15 cellular contexts compared by ENCODE assay signal in genomic region chr5:20109326-20109725, GRCh38.
DNase-seq lines count a peak whose midpoint lies in the region; FAIRE-seq and TF ChIP-seq lines count a peak whose summit lies in the region.
"Had no signal": no experiment of that assay in that cellular context is flagged by ENCODE, and none has a peak within 500 bp of the region (broad histone marks: within the 10 kb centered on the region; RNA-seq: fewer than 3 reads in every experiment).

No MANE protein-coding gene starts in this region.

- no peak overlapping the region for H3K4ac ChIP-seq in H1 (replicated peaks; ENCODE audit: insufficient read length, low read depth, low read length)
- no peak overlapping the region for H3K4ac ChIP-seq in mesenchymal stem cell (ENCODE audit: low read depth in 1 of 2, low read length in 2 of 2)

- H2AFZ ChIP-seq in H1 (ENCODE audit: low read length) (peak overlapping the region; percentile 86), mesenchymal stem cell (ENCODE audit: low read depth, low read length) (peak overlapping the region; percentile 63)

- DNase-seq in DMS53 (lab: John Stamatoyannopoulos, UW), result peak; percentile 19
- no peak for DNase-seq in DMS53 treated with DMSO at 0.1 percent for 48 hours (lab: John Stamatoyannopoulos, UW; ENCODE audit: unreplicated experiment)
- no peak for DNase-seq in H1 (ENCODE audit: low read depth in 1 of 2, low spot score in 2 of 2)
- DNase-seq in mesenchymal stem cell, result no peak
- DNase-seq in urothelium cell line (ENCODE audit: low spot score), result no peak
- DNase-seq in HFFc6, result no peak
- DNase-seq in GM19240 (ENCODE audit: insufficient read length, low spot score), result no peak
- no peak for DNase-seq in Peyer's patch
- DNase-seq: CD8-positive, alpha-beta T cell; NCI-H1092; NCI-H1694 treated with DMSO at 0.1 percent for 48 hours; NCI-H446; Right ventricle myocardium superior had no signal

- no peak overlapping the region for H4K5ac ChIP-seq in H1 (ENCODE audit: insufficient read length, low read depth, low read length)

- no peak overlapping the region for H3K56ac ChIP-seq in H1 (replicated peaks; ENCODE audit: insufficient read length, low read depth, low read length)

- 80% methylated on average over 5 of the region's 5 CpGs; no CpG with 5 or more reads in 1 of the 2 experiments for WGBS in H1 (ENCODE audit: extremely low coverage in 1 of 2, insufficient coverage in 1 of 2, insufficient read length in 1 of 2, insufficient replicate concordance in 2 of 2, low coverage in 1 of 2, low lambda C conversion rate in 2 of 2, missing lambda C conversion rate in 1 of 2), 2 experiments
- 80% methylated on average over 5 of the region's 5 CpGs for WGBS in mesenchymal stem cell

- H3K36me3 Mint-ChIP-seq in HFFc6 (ENCODE audit: low read depth), result no peaks in the 10 kb centered on the region
- H3K36me3 Mint-ChIP-seq: CD8-positive, alpha-beta T cell had no signal

- no peak overlapping the region for H3K18ac ChIP-seq in H1 (ENCODE audit: extremely low read depth, low read length)
- no peak overlapping the region for H3K18ac ChIP-seq in mesenchymal stem cell (ENCODE audit: low read depth in 1 of 2, low read length in 2 of 2)

- TF ChIP-seq RAD21 in H1 (IDR thresholded peaks at IDR 0.05 in 1 of 2, conservative IDR thresholded peaks at IDR 0.05 in 1 of 2; ENCODE audit: low read depth in 2 of 2, low read length in 2 of 2), result no peak

- H4K91ac ChIP-seq in H1 (replicated peaks; ENCODE audit: insufficient read length, low read length) (no peak overlapping the region), mesenchymal stem cell (ENCODE audit: low read length) (peak overlapping the region; percentile 50)

- no peak overlapping the region for H2BK20ac ChIP-seq in H1 (ENCODE audit: low read length)

- no peak for TF ChIP-seq EP300 in H1 (IDR thresholded peaks at IDR 0.05; ENCODE audit: borderline replicate concordance in 1 of 2, low read depth in 2 of 2, low read length in 2 of 2)

- POLR2A ChIA-PET in H1 (lab: Charles Lee; ENCODE audit: partially characterized antibody), result no interaction called here

- no peaks in the 10 kb centered on the region for H3K36me3 ChIP-seq in H1 (ENCODE audit: control insufficient read depth in 2 of 4, insufficient read depth in 4 of 4, low read length in 3 of 4)
- no peaks in the 10 kb centered on the region for H3K36me3 ChIP-seq in mesenchymal stem cell (ENCODE audit: control insufficient read depth in 1 of 2, insufficient read depth in 2 of 2, low read depth in 1 of 2, low read length in 2 of 2)
- no peaks in the 10 kb centered on the region for H3K36me3 ChIP-seq in Peyer's patch

- H3K4me3 ChIP-seq in H1 (ENCODE audit: extremely low read depth in 1 of 4, insufficient read depth in 2 of 4, low read depth in 3 of 4, low read length in 4 of 4) (no peak overlapping the region), mesenchymal stem cell (ENCODE audit: insufficient read depth in 1 of 2, low read depth in 1 of 2, low read length in 2 of 2) (no peak overlapping the region), Peyer's patch (no peak overlapping the region)

- no peaks in the 10 kb centered on the region for H3K27me3 ChIP-seq in H1 (replicated peaks in 1 of 4; ENCODE audit: control insufficient read depth in 3 of 4, extremely low read depth in 1 of 4, insufficient read depth in 3 of 4, low read length in 3 of 4)
- H3K27me3 ChIP-seq in mesenchymal stem cell (ENCODE audit: control insufficient read depth in 1 of 2, insufficient read depth in 1 of 2, low read length in 2 of 2), result no peaks in the 10 kb centered on the region
- no peaks in the 10 kb centered on the region for H3K27me3 ChIP-seq in Peyer's patch

- H3K27me3 Mint-ChIP-seq in HFFc6 (ENCODE audit: insufficient read depth), result peaks cover 4% of the 10 kb centered on the region; the same call in 1 of the 2 replicates

- H3K4me1 ChIP-seq in H1 (replicated peaks in 1 of 4; ENCODE audit: control insufficient read depth in 3 of 4, insufficient read depth in 4 of 4, low read length in 3 of 4) (peaks cover 0 to 3% (median 0%) of the 10 kb centered on the region in 4 experiments; a peak in 2 of 7 replicates), mesenchymal stem cell (ENCODE audit: control insufficient read depth, insufficient read depth, low read depth, low read length) (no peaks in the 10 kb centered on the region), Peyer's patch (no peaks in the 10 kb centered on the region)

- H3K14ac ChIP-seq in H1 (ENCODE audit: insufficient read length) (no peak overlapping the region), mesenchymal stem cell (ENCODE audit: low read length in 2 of 2) (no peak overlapping the region)

- H3K23ac ChIP-seq in H1 (ENCODE audit: insufficient read length) (no peak overlapping the region), mesenchymal stem cell (ENCODE audit: low read length in 2 of 2) (no peak overlapping the region)

- no peaks in the 10 kb centered on the region for H4K20me1 ChIP-seq in H1 (replicated peaks in 1 of 2; ENCODE audit: control insufficient read depth in 1 of 2, insufficient read depth in 2 of 2, low read length in 2 of 2)

- H3K9ac ChIP-seq in H1 (replicated peaks in 1 of 4; ENCODE audit: extremely low read depth in 1 of 4, low read depth in 3 of 4, low read length in 3 of 4) (no peak overlapping the region), mesenchymal stem cell (ENCODE audit: low read length) (no peak overlapping the region)

- no peak overlapping the region for H3K27ac ChIP-seq in H1 (ENCODE audit: low read depth, low read length)
- H3K27ac ChIP-seq in mesenchymal stem cell (ENCODE audit: low read length, poor library complexity, severe bottlenecking), result no peak overlapping the region
- H3K27ac ChIP-seq in Peyer's patch, result no peak overlapping the region
- H3K27ac ChIP-seq: 22Rv1 had no signal

- no peaks in the 10 kb centered on the region for H3K79me1 ChIP-seq in H1 (ENCODE audit: low read depth, low read length)
- H3K79me1 ChIP-seq in mesenchymal stem cell (replicated peaks; ENCODE audit: low read length, poor library complexity, severe bottlenecking), result no peaks in the 10 kb centered on the region

- H3K4me1 Mint-ChIP-seq in HFFc6 (ENCODE audit: low read depth), result no peaks in the 10 kb centered on the region

- no peak overlapping the region for H2BK12ac ChIP-seq in H1 (ENCODE audit: low read depth, low read length)
- no peak overlapping the region for H2BK12ac ChIP-seq in mesenchymal stem cell (ENCODE audit: low read length in 2 of 2)

- H2BK120ac ChIP-seq in H1 (replicated peaks; ENCODE audit: low read depth, low read length), result no peak overlapping the region
- no peak overlapping the region for H2BK120ac ChIP-seq in mesenchymal stem cell (ENCODE audit: low read depth, low read length)

- no peaks in the 10 kb centered on the region for H3K9me3 ChIP-seq in H1 (ENCODE audit: insufficient read depth in 2 of 2, low read depth in 1 of 2, low read length in 1 of 2)
- no peaks in the 10 kb centered on the region for H3K9me3 ChIP-seq in mesenchymal stem cell (ENCODE audit: control insufficient read depth, low read length)
- H3K9me3 ChIP-seq in Peyer's patch, result no peaks in the 10 kb centered on the region

- H3K23me2 ChIP-seq in H1 (ENCODE audit: low read depth, low read length), result no peaks in the 10 kb centered on the region; the same call in 1 of the 2 replicates

- FAIRE-seq in H1 (lab: Jason Lieb, UNC) (peak; percentile 24), urothelium cell line (lab: Jason Lieb, UNC) (peak; percentile 13)
- FAIRE-seq: HTR-8/SVneo had no signal

- no peak overlapping the region for H3K27ac Mint-ChIP-seq in HFFc6
- H3K27ac Mint-ChIP-seq: CD8-positive, alpha-beta T cell had no signal

- no peak overlapping the region for H3K4me3 Mint-ChIP-seq in HFFc6
- H3K4me3 Mint-ChIP-seq: CD8-positive, alpha-beta T cell had no signal

- peaks cover 3% of the 10 kb centered on the region; the same call in 1 of the 2 replicates for H3K9me3 Mint-ChIP-seq in HFFc6

- no peak overlapping the region for H2BK15ac ChIP-seq in H1 (ENCODE audit: low read length)
- no peak overlapping the region for H2BK15ac ChIP-seq in mesenchymal stem cell (ENCODE audit: low read depth, poor library complexity, severe bottlenecking)

- H3K79me2 ChIP-seq in H1 (ENCODE audit: control insufficient read depth in 1 of 2, insufficient read depth in 2 of 2, low read length in 2 of 2), result no peaks in the 10 kb centered on the region

- no peak overlapping the region for H3K4me2 ChIP-seq in H1 (ENCODE audit: insufficient read depth in 1 of 2, low read depth in 2 of 2, low read length in 2 of 2)
- no peak overlapping the region for H3K4me2 ChIP-seq in mesenchymal stem cell (ENCODE audit: low read length, poor library complexity, severe bottlenecking)

- CTCF ChIA-PET in H1 (lab: Charles Lee; ENCODE audit: partially characterized antibody), result no interaction called here

- TF ChIP-seq POLR2A in H1 (IDR thresholded peaks at IDR 0.05; ENCODE audit: control extremely low read depth in 1 of 2, low read depth in 2 of 2, low read length in 2 of 2) (no peak), Peyer's patch (IDR thresholded peaks at IDR 0.05) (no peak)

- H2AK5ac ChIP-seq in H1 (ENCODE audit: low read depth, low read length), result no peak overlapping the region
- H2AK5ac ChIP-seq in mesenchymal stem cell (ENCODE audit: low read length, severe bottlenecking), result no peak overlapping the region

- TF ChIP-seq CTCF in H1 (IDR thresholded peaks at IDR 0.05; ENCODE audit: control extremely low read depth in 1 of 3, insufficient read depth in 1 of 3, low read depth in 1 of 3, low read length in 3 of 3), result no peak
- no peak for TF ChIP-seq CTCF in HFFc6 (IDR thresholded peaks at IDR 0.05)
- TF ChIP-seq CTCF in Peyer's patch (IDR thresholded peaks at IDR 0.05), result no peak

- H2BK5ac ChIP-seq in H1 (ENCODE audit: low read depth, low read length), result no peak overlapping the region
- H2BK5ac ChIP-seq in mesenchymal stem cell (ENCODE audit: low read depth, low read length, poor library complexity, severe bottlenecking), result peak overlapping the region; percentile 31

- H4K8ac ChIP-seq in H1 (ENCODE audit: extremely low read depth, insufficient read depth, low read length), result no peak overlapping the region
- no peak overlapping the region for H4K8ac ChIP-seq in mesenchymal stem cell (ENCODE audit: low read length)

TF ChIP-seq in H1, 55 proteins besides CTCF, POLR2A, EP300 and RAD21:
- no peak for TF ChIP-seq ASH2L (IDR thresholded peaks at IDR 0.05; ENCODE audit: low read length)
- TF ChIP-seq MAX (IDR thresholded peaks at IDR 0.05), result no peak
- TF ChIP-seq PHF8 (conservative IDR thresholded peaks at IDR 0.05; ENCODE audit: low read depth, low read length), result no peak
- no peak for TF ChIP-seq NANOG (IDR thresholded peaks at IDR 0.05; ENCODE audit: insufficient read depth, low read depth, low read length, poor library complexity, severe bottlenecking)
- TF ChIP-seq TAF7 (optimal IDR thresholded peaks at IDR 0.05; ENCODE audit: borderline replicate concordance, low read depth, low read length), result no peak
- TF ChIP-seq POU5F1 (IDR thresholded peaks at IDR 0.05; ENCODE audit: low read depth, low read length), result no peak
